20 cellular contexts compared by ENCODE assay signal in the genomic region with DNA sequence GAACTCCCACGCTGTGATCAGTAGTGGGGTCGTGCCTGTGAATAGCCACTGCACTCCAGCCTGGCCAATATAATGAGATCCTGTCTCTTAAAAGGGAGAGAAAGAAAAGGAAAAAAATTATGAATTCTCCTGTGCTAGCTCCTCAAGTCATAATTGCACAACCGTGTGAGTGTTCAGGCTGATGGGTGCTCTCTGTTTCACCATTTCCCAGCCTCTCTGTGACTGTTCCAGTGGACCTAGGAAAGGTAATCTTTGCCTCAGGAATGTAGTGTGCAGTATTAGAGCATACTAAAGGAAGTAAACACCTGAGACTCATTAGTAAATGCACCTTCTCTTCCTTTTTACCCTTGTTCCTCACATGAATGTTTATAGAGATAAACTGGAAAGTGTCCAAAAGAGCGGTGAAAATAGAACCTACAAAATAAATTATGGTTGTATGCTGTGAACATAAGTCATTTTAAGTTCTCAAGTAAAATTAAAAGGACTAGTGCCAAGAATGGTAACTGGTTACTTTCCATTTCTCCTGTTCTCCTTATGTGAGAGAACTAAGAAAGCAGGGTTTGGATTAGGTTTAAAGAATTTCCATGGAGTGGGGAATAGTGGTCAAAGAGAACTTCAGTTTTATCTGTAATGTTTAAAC. TPM values are rescaled to one million over a fixed set of nuclear protein-coding genes. Genes with fewer than 3 reads are reported as not detected.
DNase-seq lines count a peak whose midpoint lies in the region; ATAC-seq and TF ChIP-seq lines count a peak whose summit lies in the region.
"Had no signal": no experiment of that assay in that cellular context is flagged by ENCODE, and none has a peak within 500 bp of the region (broad histone marks: within the 10 kb centered on the region; RNA-seq: fewer than 3 reads in every experiment).

No MANE protein-coding gene starts in this region.

- WGBS in trophoblast cell (ENCODE audit: extremely low coverage, insufficient coverage, insufficient read length) = no CpG with 5 or more reads among the region's 4 CpGs

- peaks cover 0 to 9% (median 0%) of the 10 kb centered on the region in 3 donors for H3K36me3 Mint-ChIP-seq in CD8-positive, alpha-beta memory T cell
- no peaks in the 10 kb centered on the region for H3K36me3 Mint-ChIP-seq in WTC11
- peaks cover 13% of the 10 kb centered on the region for H3K36me3 Mint-ChIP-seq in activated T-cell treated with anti-CD3 and anti-CD28 coated beads, Interleukin-2, amount 50 U/mL, for 4 hours (ENCODE audit: insufficient read depth)

- peak overlapping the region in 6 of 8 donors; percentile 17 to 80 (median 65) for H3K27ac Mint-ChIP-seq in CD8-positive, alpha-beta memory T cell
- peak overlapping the region; percentile 48; the same call in 1 of the 2 replicates for H3K27ac Mint-ChIP-seq in WTC11

- no peaks in the 10 kb centered on the region for H3K9me3 ChIP-seq in CD8-positive, alpha-beta memory T cell (ENCODE audit: low read length)
- no peaks in the 10 kb centered on the region for H3K9me3 ChIP-seq in trophoblast cell (ENCODE audit: insufficient read depth, low read depth, low read length)
- H3K9me3 ChIP-seq: psoas muscle, suprapubic skin had no signal

- POLR2A ChIA-PET in CD8-positive, alpha-beta memory T cell (lab: Charles Lee) = no interaction called here
- POLR2A ChIA-PET in WTC11 (lab: Charles Lee) = no interaction called here

- H2AFZ ChIP-seq in trophoblast cell (ENCODE audit: insufficient read depth, low read length, poor library complexity) = no peak overlapping the region

- no peak overlapping the region for H4K8ac ChIP-seq in trophoblast cell (ENCODE audit: low read depth, low read length)

- H3K36me3 ChIP-seq in CD8-positive, alpha-beta memory T cell (ENCODE audit: insufficient read depth, low read length) = no peaks in the 10 kb centered on the region
- H3K36me3 ChIP-seq in rectal smooth muscle tissue (ENCODE audit: control insufficient read depth, insufficient read depth, low read length) = no peaks in the 10 kb centered on the region
- no peaks in the 10 kb centered on the region for H3K36me3 ChIP-seq in trophoblast cell (ENCODE audit: control insufficient read depth in 1 of 2, insufficient read depth in 2 of 2, low read length in 2 of 2)
- H3K36me3 ChIP-seq: cardiac muscle cell, suprapubic skin had no signal

- no peak overlapping the region for H3K27ac ChIP-seq in CD8-positive, alpha-beta memory T cell (ENCODE audit: low read depth, low read length)
- H3K27ac ChIP-seq in rectal smooth muscle tissue (ENCODE audit: low read depth, low read length) = peak overlapping the region; percentile 35
- no peak overlapping the region for H3K27ac ChIP-seq in trophoblast cell (ENCODE audit: low read depth, low read length)
- H3K27ac ChIP-seq: cardiac muscle cell, psoas muscle, suprapubic skin had no signal

- H3K18ac ChIP-seq in trophoblast cell (ENCODE audit: low read length) = no peak overlapping the region

- no peak overlapping the region for H3K14ac ChIP-seq in trophoblast cell (ENCODE audit: low read length)

- H2BK12ac ChIP-seq in trophoblast cell (ENCODE audit: low read length) = no peak overlapping the region

- H3K4ac ChIP-seq in trophoblast cell (ENCODE audit: low read depth, low read length) = no peak overlapping the region

- H3K27me3 Mint-ChIP-seq in CD8-positive, alpha-beta memory T cell = no peaks in the 10 kb centered on the region
- no peaks in the 10 kb centered on the region for H3K27me3 Mint-ChIP-seq in WTC11 (ENCODE audit: low read depth)
- no peaks in the 10 kb centered on the region for H3K27me3 Mint-ChIP-seq in activated T-cell treated with anti-CD3 and anti-CD28 coated beads, Interleukin-2, amount 50 U/mL, for 4 hours (ENCODE audit: low read depth)

- peaks cover 0 to 14% (median 6%) of the 10 kb centered on the region in 3 donors for H3K4me1 Mint-ChIP-seq in CD8-positive, alpha-beta memory T cell
- peaks cover 4% of the 10 kb centered on the region; the same call in 1 of the 2 replicates for H3K4me1 Mint-ChIP-seq in WTC11
- peaks cover 3% of the 10 kb centered on the region for H3K4me1 Mint-ChIP-seq in activated T-cell treated with anti-CD3 and anti-CD28 coated beads, Interleukin-2, amount 50 U/mL, for 4 hours (ENCODE audit: low read depth)

- no peak for DNase-seq in CD8-positive, alpha-beta memory T cell
- no peak for DNase-seq in WTC11 (ENCODE audit: low spot score)
- peak; percentile 38 for DNase-seq in fibroblast of mammary gland (ENCODE audit: low read depth)
- DNase-seq in activated T-cell treated with anti-CD3 and anti-CD28 coated beads, Interleukin-2, amount 50 U/mL, for 4 hours = no peak
- no peak for DNase-seq in EL
- DNase-seq in trophoblast cell = no peak
- DNase-seq in LoVo (ENCODE audit: low spot score) = no peak
- DNase-seq: activated CD4-positive, CD25-positive, alpha-beta regulatory T cell treated with anti-CD3 and anti-CD28 coated beads, Interleukin-2, amount 50 U/mL, for 72 hours; activated CD8-positive, alpha-beta memory T cell treated with anti-CD3 and anti-CD28 coated beads, Interleukin-2, amount 50 U/mL, for 4 hours; activated naive CD4-positive, alpha-beta T cell treated with Interleukin-2 at 50 U/mL for 16 hours; GF-D8; head of caudate nucleus; kidney glomerular epithelial cell; MM.1S; NCI-H2081 treated with DMSO at 0.1 percent for 48 hours; NCI-H82; psoas muscle had no signal

- H3K9me3 Mint-ChIP-seq in CD8-positive, alpha-beta memory T cell = no peaks in the 10 kb centered on the region
- no peaks in the 10 kb centered on the region for H3K9me3 Mint-ChIP-seq in WTC11
- no peaks in the 10 kb centered on the region for H3K9me3 Mint-ChIP-seq in activated T-cell treated with anti-CD3 and anti-CD28 coated beads, Interleukin-2, amount 50 U/mL, for 4 hours

- no peaks in the 10 kb centered on the region for H3K4me1 ChIP-seq in CD8-positive, alpha-beta memory T cell (ENCODE audit: insufficient read depth, low read length)
- H3K4me1 ChIP-seq in rectal smooth muscle tissue (ENCODE audit: control insufficient read depth, insufficient read depth, low read length) (peaks cover 25% of the 10 kb centered on the region), trophoblast cell (ENCODE audit: control insufficient read depth in 1 of 2, insufficient read depth in 2 of 2, low read length in 2 of 2) (peaks cover 4 to 8% of the 10 kb centered on the region in 2 experiments)

- H3K23ac ChIP-seq in trophoblast cell (ENCODE audit: low read length) = no peak overlapping the region

- H3K4me3 Mint-ChIP-seq in CD8-positive, alpha-beta memory T cell = peak overlapping the region in 1 of 7 donors; percentile 18
- no peak overlapping the region for H3K4me3 Mint-ChIP-seq in WTC11
- no peak overlapping the region for H3K4me3 Mint-ChIP-seq in activated T-cell treated with anti-CD3 and anti-CD28 coated beads, Interleukin-2, amount 50 U/mL, for 4 hours

- H2AK5ac ChIP-seq in trophoblast cell (ENCODE audit: low read length) = no peak overlapping the region

- H4K12ac ChIP-seq in trophoblast cell (ENCODE audit: low read depth, low read length) = no peak overlapping the region

- H2BK5ac ChIP-seq in trophoblast cell (ENCODE audit: low read depth, low read length, poor library complexity) = no peak overlapping the region

- no peaks in the 10 kb centered on the region for H3K27me3 ChIP-seq in CD8-positive, alpha-beta memory T cell (ENCODE audit: insufficient read depth, low read length, poor library complexity, severe bottlenecking)
- H3K27me3 ChIP-seq in rectal smooth muscle tissue (ENCODE audit: control insufficient read depth, insufficient read depth, low read length) = no peaks in the 10 kb centered on the region
- H3K27me3 ChIP-seq in trophoblast cell (ENCODE audit: insufficient read depth, low read length) = no peaks in the 10 kb centered on the region
- H3K27me3 ChIP-seq: cardiac muscle cell, suprapubic skin had no signal

- H3K79me1 ChIP-seq in trophoblast cell (ENCODE audit: low read length) = peaks cover 2% of the 10 kb centered on the region

- ATAC-seq in WTC11 = no peak
- no peak for ATAC-seq in activated T-cell treated with anti-CD3 and anti-CD28 coated beads, Interleukin-2, amount 50 U/mL, for 4 hours

- CTCF ChIA-PET in CD8-positive, alpha-beta memory T cell (lab: Charles Lee) = no interaction called here
- CTCF ChIA-PET in WTC11 (lab: Charles Lee) = no interaction called here

- H3K4me2 ChIP-seq in trophoblast cell (ENCODE audit: low read length) = no peak overlapping the region

- H4K91ac ChIP-seq in trophoblast cell (ENCODE audit: low read depth, low read length) = no peak overlapping the region

- no peak for TF ChIP-seq CTCF in WTC11 (IDR thresholded peaks at IDR 0.05)
- TF ChIP-seq CTCF in fibroblast of mammary gland (conservative IDR thresholded peaks at IDR 0.05; ENCODE audit: control insufficient read depth, insufficient read depth, low read depth, low read length) = no peak

- no peaks in the 10 kb centered on the region for H3K79me2 ChIP-seq in trophoblast cell (ENCODE audit: control insufficient read depth, insufficient read depth, low read length, poor library complexity)

- H2BK120ac ChIP-seq in trophoblast cell (ENCODE audit: insufficient read depth, low read length, poor library complexity) = no peak overlapping the region

- H3K4me3 ChIP-seq in CD8-positive, alpha-beta memory T cell (ENCODE audit: low read length) = no peak overlapping the region
- H3K4me3 ChIP-seq in fibroblast of mammary gland (ENCODE audit: control insufficient read depth, low read depth, low read length) (no peak overlapping the region), rectal smooth muscle tissue (ENCODE audit: low read length) (no peak overlapping the region), trophoblast cell (ENCODE audit: low read depth, low read length) (no peak overlapping the region)
- H3K4me3 ChIP-seq: cardiac muscle cell, psoas muscle, suprapubic skin had no signal

- H3K9ac ChIP-seq in rectal smooth muscle tissue (ENCODE audit: low read length) (no peak overlapping the region), trophoblast cell (ENCODE audit: low read length) (no peak overlapping the region)

TF ChIP-seq in WTC11, 78 proteins besides CTCF, POLR2A, EP300 and RAD21 (continues in another document):
- TF ChIP-seq ESRRA (CRISPR knock-in tag; IDR thresholded peaks at IDR 0.05; ENCODE audit: borderline replicate concordance) = no peak

RNA-seq across cellular contexts. Expression of a gene that starts 42.7 kb away (rescaled TPM):
- 10 to 100 TPM; 22.3 to 23.0 TPM for total RNA-seq in CD8-positive, alpha-beta memory T cell
- polyA plus RNA-seq in CD8-positive, alpha-beta memory T cell = 4.4 TPM
- 79.3 to 83.3 TPM (median 80.6 TPM) in 3 replicates for total RNA-seq in WTC11 (2021)
- 10 to 100 TPM; 18.1 to 23.6 (median 21.1) TPM for total RNA-seq in activated T-cell treated with anti-CD3 and anti-CD28 coated beads, Interleukin-2, amount 50 U/mL, for 4 hours
- polyA plus RNA-seq in trophoblast cell (2013) = 62.9 and 65.6 TPM in 2 replicates
